Comparison of ENCODE assay signal across 8 cellular contexts in the genomic region with DNA sequence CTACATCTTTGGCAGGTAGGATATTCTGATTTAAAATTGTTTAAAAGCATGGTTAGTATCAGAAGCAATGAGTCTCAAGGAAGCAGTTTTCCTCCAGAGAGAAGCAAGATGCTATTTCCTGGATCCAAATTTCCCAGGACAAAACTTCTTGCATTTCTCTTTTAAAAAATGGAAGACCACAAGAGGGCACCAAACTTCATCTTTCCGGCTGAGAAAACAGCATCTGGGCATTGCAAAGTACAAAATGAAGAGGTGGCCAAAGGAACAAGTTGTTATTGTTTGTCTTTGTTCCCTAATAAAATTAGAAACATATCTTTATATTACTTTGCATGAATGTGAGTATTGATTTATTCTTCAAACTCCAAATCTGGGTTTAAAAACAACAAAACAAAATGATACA.
DNase-seq lines count a peak whose midpoint lies in the region; ATAC-seq and TF ChIP-seq lines count a peak whose summit lies in the region.

No MANE protein-coding gene starts in this region.

- peaks cover 10% of the 10 kb centered on the region for H3K4me1 Mint-ChIP-seq in activated CD8-positive, alpha-beta memory T cell treated with anti-CD3 and anti-CD28 coated beads, Interleukin-2, amount 10 ng/mL, durations not matched to agents 7 days and 5 days

- TF ChIP-seq CTCF in HEK293 (tag by site-specific recombination; IDR thresholded peaks at IDR 0.05) (no peak), foreskin fibroblast (IDR thresholded peaks at IDR 0.05; ENCODE audit: low read depth, low read length) (peak; percentile 49)

- H3K4me1 ChIP-seq in HEK293 (ENCODE audit: control insufficient read depth, insufficient read depth, low read length) = no peaks in the 10 kb centered on the region; the same call in 1 of the 2 replicates

- H3K27me3 Mint-ChIP-seq in activated CD8-positive, alpha-beta memory T cell treated with anti-CD3 and anti-CD28 coated beads, Interleukin-2, amount 10 ng/mL, durations not matched to agents 7 days and 5 days = peaks cover 16% of the 10 kb centered on the region

- H3K4me3 ChIP-seq in HEK293 (ENCODE audit: low read depth, low read length) (no peak overlapping the region), foreskin fibroblast (ENCODE audit: low read depth in 1 of 2, low read length in 2 of 2) (no peak overlapping the region)

- no peaks in the 10 kb centered on the region for H3K9me3 Mint-ChIP-seq in activated CD8-positive, alpha-beta memory T cell treated with anti-CD3 and anti-CD28 coated beads, Interleukin-2, amount 10 ng/mL, durations not matched to agents 7 days and 5 days (ENCODE audit: low read depth)

- no peaks in the 10 kb centered on the region for H3K36me3 ChIP-seq in HEK293 (ENCODE audit: control insufficient read depth in 2 of 2, insufficient read depth in 1 of 2, low read length in 2 of 2)

- no peak overlapping the region for H3K27ac ChIP-seq in HEK293 (ENCODE audit: extremely low read depth, low read depth, low read length)

- no peak overlapping the region for H3K27ac Mint-ChIP-seq in activated CD8-positive, alpha-beta memory T cell treated with anti-CD3 and anti-CD28 coated beads, Interleukin-2, amount 10 ng/mL, durations not matched to agents 7 days and 5 days

- in situ Hi-C loops in Caki2 (cut with HindIII; ENCODE audit: low pct_unique_long_range_greater_than_20kb, low sequenced_read_pairs) = no loop called here

- H3K36me3 Mint-ChIP-seq in activated CD8-positive, alpha-beta memory T cell treated with anti-CD3 and anti-CD28 coated beads, Interleukin-2, amount 10 ng/mL, durations not matched to agents 7 days and 5 days = peaks cover 2% of the 10 kb centered on the region

- DNase-seq in Caki2 (ENCODE audit: low read depth) = peak; percentile 35
- DNase-seq in RPMI7951 (ENCODE audit: low read depth) = peak; percentile 35
- peak; percentile 38 to 81 for DNase-seq in foreskin fibroblast
- DNase-seq in pons (ENCODE audit: low spot score) = peak; percentile 68
- no peak for DNase-seq in activated CD8-positive, alpha-beta memory T cell treated with anti-CD3 and anti-CD28 coated beads, Interleukin-2, amount 10 ng/mL, durations not matched to agents 7 days and 5 days

- POLR2A ChIA-PET in HEK293 (lab: Yijun Ruan, JAX) = no interaction called here

- ATAC-seq in HG03457 (IDR thresholded peaks at IDR 0.05; ENCODE audit: unreplicated experiment) = no peak
- ATAC-seq in GM21737 (IDR thresholded peaks at IDR 0.05; ENCODE audit: unreplicated experiment) = no peak
- no peak for ATAC-seq in activated CD8-positive, alpha-beta memory T cell treated with anti-CD3 and anti-CD28 coated beads, Interleukin-2, amount 10 ng/mL, durations not matched to agents 7 days and 5 days

- no peak overlapping the region for H3K4me3 Mint-ChIP-seq in activated CD8-positive, alpha-beta memory T cell treated with anti-CD3 and anti-CD28 coated beads, Interleukin-2, amount 10 ng/mL, durations not matched to agents 7 days and 5 days

- CTCF ChIA-PET in HEK293 (lab: Yijun Ruan, JAX) = no interaction called here
- CTCF ChIA-PET in activated CD8-positive, alpha-beta memory T cell treated with anti-CD3 and anti-CD28 coated beads, Interleukin-2, amount 10 ng/mL, durations not matched to agents 7 days and 5 days (lab: Charles Lee) = interaction anchor here (1.5 kb wide), 1 partner anchor 228 kb away, joined by 7 read pairs; no protein-coding TSS in a partner anchor

- no peaks in the 10 kb centered on the region for H3K9me3 ChIP-seq in HEK293 (ENCODE audit: control insufficient read depth, insufficient read depth, low read depth, low read length)

TF ChIP-seq in HEK293, 187 proteins besides CTCF, POLR2A, EP300 and RAD21:
- TF ChIP-seq FEZF1 (tag by site-specific recombination; IDR thresholded peaks at IDR 0.05) = peak; percentile 60
- TF ChIP-seq, protein P1, sequence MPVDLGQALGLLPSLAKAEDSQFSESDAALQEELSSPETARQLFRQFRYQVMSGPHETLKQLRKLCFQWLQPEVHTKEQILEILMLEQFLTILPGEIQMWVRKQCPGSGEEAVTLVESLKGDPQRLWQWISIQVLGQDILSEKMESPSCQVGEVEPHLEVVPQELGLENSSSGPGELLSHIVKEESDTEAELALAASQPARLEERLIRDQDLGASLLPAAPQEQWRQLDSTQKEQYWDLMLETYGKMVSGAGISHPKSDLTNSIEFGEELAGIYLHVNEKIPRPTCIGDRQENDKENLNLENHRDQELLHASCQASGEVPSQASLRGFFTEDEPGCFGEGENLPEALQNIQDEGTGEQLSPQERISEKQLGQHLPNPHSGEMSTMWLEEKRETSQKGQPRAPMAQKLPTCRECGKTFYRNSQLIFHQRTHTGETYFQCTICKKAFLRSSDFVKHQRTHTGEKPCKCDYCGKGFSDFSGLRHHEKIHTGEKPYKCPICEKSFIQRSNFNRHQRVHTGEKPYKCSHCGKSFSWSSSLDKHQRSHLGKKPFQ (tag by site-specific recombination; IDR thresholded peaks at IDR 0.05) = no peak
- TF ChIP-seq ZNF660 (tag by site-specific recombination; IDR thresholded peaks at IDR 0.05) = 0 out of 2 replicates have a peak, but pooled peaks have one; percentile 54
- TF ChIP-seq ZNF654 (tag by site-specific recombination; IDR thresholded peaks at IDR 0.05; ENCODE audit: low read depth) = peak; percentile 71
- no peak for TF ChIP-seq IKZF3 (tag by site-specific recombination; IDR thresholded peaks at IDR 0.05)
TF ChIP-seq in HEK293: peak in this region for 3.
